ENCODE assay signal across 8 cellular contexts in genomic region chr6:27388293-27389197, GRCh38. TPM values are rescaled to one million over a fixed set of nuclear protein-coding genes. Genes with fewer than 3 reads are reported as not detected.
DNase-seq lines count a peak whose midpoint lies in the region; ATAC-seq and TF ChIP-seq lines count a peak whose summit lies in the region.

Gene ZNF391 (plus strand): TSS chr6:27388759. CDS start chr6:27400371, 11,612 bp downstream.

- intact Hi-C loops in OCI-LY7 (cut with micrococcal nuclease; ENCODE audit: unreplicated experiment) = no loop called here
- intact Hi-C loops in esophagus muscularis mucosa (cut with DNase I) = no loop called here

- POLR2A ChIA-PET in OCI-LY7 (lab: Charles Lee) = no interaction called here

- H3K9me2 ChIP-seq in OCI-LY7 (ENCODE audit: insufficient read depth, low read length) = no peaks in the 10 kb centered on the region

- peak; percentile 91 for ATAC-seq in GM19463 (IDR thresholded peaks at IDR 0.05; ENCODE audit: unreplicated experiment)

- H2AFZ ChIP-seq in OCI-LY7 (ENCODE audit: low read length) = no peak within 1 kb of the TSS

- H3K4me2 ChIP-seq in OCI-LY7 (ENCODE audit: low read length) = peak within 1 kb of the TSS; percentile 42; the same call in 1 of the 2 replicates

- H3K27me3 ChIP-seq in esophagus muscularis mucosa = no peaks in the 10 kb centered on the region

- CTCF ChIA-PET in OCI-LY7 (lab: Charles Lee; ENCODE audit: unreplicated experiment) = no interaction called here

- no TSS peak for BruUV-seq in OCI-LY7 (replicated peaks; lab: Mats Ljungman, UMichigan)

- DNase-seq in COR-L47 (lab: John Stamatoyannopoulos, UW) = peak; percentile 59
- DNase-seq in HS-27A (ENCODE audit: low read depth) = peak; percentile 54
- DNase-seq in OCI-LY7 (ENCODE audit: low spot score) = no peak
- DNase-seq in activated T-cell treated with anti-CD3 and anti-CD28 coated beads, Interleukin-2, amount 50 U/mL, for 1 hour = peak; percentile 79
- no peak for DNase-seq in esophagus muscularis mucosa (ENCODE audit: extremely low spot score)
- peak; percentile 73 for DNase-seq in myocyte (ENCODE audit: low read depth)
- peak; percentile 35 to 49 for DNase-seq in stimulated activated CD8-positive, alpha-beta memory T cell treated with anti-CD3 and anti-CD28 coated beads, Interleukin-7, amount 100 ng/mL, for 4 hours (ENCODE audit: low read depth in 2 of 2)

- 1% methylated on average over 20 of the region's 49 CpGs for WGBS in esophagus muscularis mucosa

- TF ChIP-seq CTCF in OCI-LY7 (conservative IDR thresholded peaks at IDR 0.05; ENCODE audit: low read length) = no peak
- no peak for TF ChIP-seq CTCF in esophagus muscularis mucosa (IDR thresholded peaks at IDR 0.05)

- no peak for TF ChIP-seq POLR2A in esophagus muscularis mucosa (IDR thresholded peaks at IDR 0.05; ENCODE audit: low read depth)

- no peaks in the 10 kb centered on the region for H3K79me2 ChIP-seq in OCI-LY7 (ENCODE audit: insufficient read depth, low read depth, low read length)

- H3K36me3 ChIP-seq in OCI-LY7 (ENCODE audit: insufficient read depth, low read length) = no peaks in the 10 kb centered on the region
- no peaks in the 10 kb centered on the region for H3K36me3 ChIP-seq in esophagus muscularis mucosa

- no peak within 1 kb of the TSS for H3K4me3 ChIP-seq in OCI-LY7 (ENCODE audit: low read depth, low read length, poor library complexity, severe bottlenecking)
- peak within 1 kb of the TSS; percentile 70 to 75 (median 72) for H3K4me3 ChIP-seq in esophagus muscularis mucosa

- no peak for TF ChIP-seq EP300 in esophagus muscularis mucosa (IDR thresholded peaks at IDR 0.05)

- H4K20me1 ChIP-seq in OCI-LY7 (ENCODE audit: insufficient read depth, low read length) = no peaks in the 10 kb centered on the region

- H3K9me3 ChIP-seq in OCI-LY7 (ENCODE audit: low read length) = no peaks in the 10 kb centered on the region
- no peaks in the 10 kb centered on the region for H3K9me3 ChIP-seq in esophagus muscularis mucosa

- H3K4me1 ChIP-seq in OCI-LY7 (ENCODE audit: insufficient read depth, low read length, poor library complexity, severe bottlenecking) = no peaks in the 10 kb centered on the region
- peaks cover 6 to 20% (median 14%) of the 10 kb centered on the region in 4 donors for H3K4me1 ChIP-seq in esophagus muscularis mucosa

- no peak within 1 kb of the TSS for H3K27ac ChIP-seq in OCI-LY7 (ENCODE audit: low read depth, low read length, poor library complexity, severe bottlenecking)
- peak within 1 kb of the TSS; percentile 74 to 81 (median 78) for H3K27ac ChIP-seq in esophagus muscularis mucosa (replicated peaks in 1 of 4)

RNA-seq across cellular contexts. Expression of gene ZNF391, which starts in this region (rescaled TPM):
- total RNA-seq in OCI-LY7 (2014; rRNA removed; shearing (Covaris generic)) = not detected in 2 replicates
- total RNA-seq in OCI-LY7 (2022) = not detected in 2 replicates
- total RNA-seq in esophagus muscularis mucosa = 1 to 10 TPM; 2.1 to 3.4 (median 2.5) TPM
- total RNA-seq in myocyte = 0.03 and 0.16 TPM in 2 replicates
- 0.21 TPM for polyA plus RNA-seq in myocyte (2012)

Comparison
In these comparisons a context has a peak if more than half of its experiments do, and no peak if none do; other contexts are left out.
1. Peak in DNase-seq in myocyte; RNA of the gene not detected or under 1 TPM.
2. DNase-seq: peak in COR-L47 (single experiment), HS-27A (single experiment), activated T-cell treated with anti-CD3 and anti-CD28 coated beads, Interleukin-2, amount 50 U/mL, for 1 hour (single experiment) and stimulated activated CD8-positive, alpha-beta memory T cell treated with anti-CD3 and anti-CD28 coated beads, Interleukin-7, amount 100 ng/mL, for 4 hours (2 of 2); none in OCI-LY7 (single experiment) and esophagus muscularis mucosa (single experiment).